ENCODE assay signal across 8 cellular contexts in the genomic region with DNA sequence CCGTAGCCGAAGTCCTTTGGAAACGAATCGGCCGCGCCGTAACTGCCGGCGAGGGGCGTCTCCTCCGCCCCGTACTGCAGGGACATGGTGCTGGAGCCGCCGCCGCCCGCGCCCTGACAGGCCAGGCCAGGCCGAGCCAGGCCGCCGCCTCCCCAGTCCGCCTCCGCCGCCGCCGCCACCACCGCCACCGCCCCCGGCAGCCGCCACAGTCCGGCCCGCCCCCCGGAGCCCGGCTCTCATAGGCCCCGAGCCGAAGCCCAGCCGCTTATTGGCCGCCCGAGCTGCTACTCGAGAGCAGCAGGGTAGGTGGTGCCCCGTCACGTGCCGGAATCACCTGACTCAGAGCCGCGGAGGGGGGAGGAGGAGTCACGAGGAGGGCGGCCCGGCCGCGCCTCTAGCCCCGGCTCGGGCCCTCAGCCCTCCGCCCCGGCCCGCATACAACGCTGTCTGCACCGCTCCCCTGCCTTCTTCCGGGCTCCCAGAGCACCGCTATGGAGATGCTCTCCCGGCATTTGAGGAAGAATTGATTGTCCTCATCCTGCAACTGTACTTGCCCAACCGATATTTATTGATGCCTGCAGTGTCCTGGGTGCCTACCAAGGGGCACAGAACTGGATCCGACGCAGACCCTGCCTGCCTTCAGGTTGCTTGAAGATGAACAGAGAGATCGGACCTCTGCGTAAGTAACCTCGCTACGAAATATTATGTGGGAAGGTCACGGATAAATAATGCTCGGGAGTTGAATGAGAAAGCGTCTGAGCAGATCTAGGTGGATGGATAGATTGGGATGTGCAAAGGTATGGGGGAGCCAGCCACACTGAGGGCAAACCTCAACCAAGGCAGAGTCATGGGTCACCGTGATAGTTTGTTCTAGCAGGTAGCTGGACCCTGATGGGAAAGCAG. TPM values are rescaled to one million over a fixed set of nuclear protein-coding genes. Genes with fewer than 3 reads are reported as not detected.
DNase-seq lines count a peak whose midpoint lies in the region; ATAC-seq and TF ChIP-seq lines count a peak whose summit lies in the region.

A gene with protein sequence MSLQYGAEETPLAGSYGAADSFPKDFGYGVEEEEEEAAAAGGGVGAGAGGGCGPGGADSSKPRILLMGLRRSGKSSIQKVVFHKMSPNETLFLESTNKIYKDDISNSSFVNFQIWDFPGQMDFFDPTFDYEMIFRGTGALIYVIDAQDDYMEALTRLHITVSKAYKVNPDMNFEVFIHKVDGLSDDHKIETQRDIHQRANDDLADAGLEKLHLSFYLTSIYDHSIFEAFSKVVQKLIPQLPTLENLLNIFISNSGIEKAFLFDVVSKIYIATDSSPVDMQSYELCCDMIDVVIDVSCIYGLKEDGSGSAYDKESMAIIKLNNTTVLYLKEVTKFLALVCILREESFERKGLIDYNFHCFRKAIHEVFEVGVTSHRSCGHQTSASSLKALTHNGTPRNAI (minus strand): TSS at position 212 of the 903 bp plus-strand sequence. CDS start 126 bp downstream, at position 86.

- POLR2A ChIA-PET in BJ (lab: Charles Lee) = no interaction called here

- TF ChIP-seq CTCF in BJ (IDR thresholded peaks at IDR 0.05; ENCODE audit: insufficient read depth, low read depth, low read length) = no peak
- TF ChIP-seq CTCF in choroid plexus epithelial cell (conservative IDR thresholded peaks at IDR 0.05; ENCODE audit: low read depth, low read length) = no peak

- H3K4me3 ChIP-seq in BJ (ENCODE audit: low read depth, low read length) (peak within 1 kb of the TSS; percentile 93), choroid plexus epithelial cell (ENCODE audit: low read depth, low read length) (peak within 1 kb of the TSS; percentile 91)

- CTCF ChIA-PET in BJ (lab: Yijun Ruan, JAX) = interaction anchor here (0.8 kb wide), 1 partner anchor 10 kb away, joined by 3 read pairs; no protein-coding TSS in a partner anchor

- ATAC-seq in HG03457 (IDR thresholded peaks at IDR 0.05; ENCODE audit: unreplicated experiment) = peak; percentile 75

- H3K36me3 ChIP-seq in BJ (ENCODE audit: control insufficient read depth, insufficient read depth, low read length) = peaks cover 6% of the 10 kb centered on the region

- peak; percentile 78 for DNase-seq in BJ (ENCODE audit: low read depth)
- peak; percentile 95 for DNase-seq in GM19240 (ENCODE audit: insufficient read length, low spot score)
- DNase-seq in NCI-H524 treated with DMSO at 0.1 percent for 48 hours (lab: John Stamatoyannopoulos, UW) = peak; percentile 63
- DNase-seq in activated CD4-positive, alpha-beta T cell treated with anti-CD3 and anti-CD28 coated beads for 4 hours = peak; percentile 97
- DNase-seq in choroid plexus epithelial cell (ENCODE audit: low read depth) = peak; percentile 99
- peak; percentile 94 for DNase-seq in kidney glomerular epithelial cell (lab: John Stamatoyannopoulos, UW)
- peak; percentile 97 to 98 for DNase-seq in stimulated activated CD4-positive, alpha-beta T cell treated with anti-CD3 and anti-CD28 coated beads, Interleukin-15, amount 100 ng/mL, for 48 hours (ENCODE audit: low read depth in 2 of 2)

- H3K27me3 ChIP-seq in BJ (ENCODE audit: control insufficient read depth, insufficient read depth, low read length) = no peaks in the 10 kb centered on the region

RNA-seq across cellular contexts. Expression of the gene that starts here (rescaled TPM):
- polyA plus RNA-seq in BJ (2011; rRNA removed) = 6.5 and 11.1 TPM in 2 replicates
- polyA minus RNA-seq in BJ (2011; rRNA and poly(A)+ RNA removed) = 4.5 and 7.9 TPM in 2 replicates

Comparison
In these comparisons a context has a peak if more than half of its experiments do, and no peak if none do; other contexts are left out.
1. Peak in every context shown above with its lines: DNase-seq, ATAC-seq and H3K4me3 ChIP-seq.